Comparison of ENCODE assay signal across 24 cellular contexts in the genomic region with DNA sequence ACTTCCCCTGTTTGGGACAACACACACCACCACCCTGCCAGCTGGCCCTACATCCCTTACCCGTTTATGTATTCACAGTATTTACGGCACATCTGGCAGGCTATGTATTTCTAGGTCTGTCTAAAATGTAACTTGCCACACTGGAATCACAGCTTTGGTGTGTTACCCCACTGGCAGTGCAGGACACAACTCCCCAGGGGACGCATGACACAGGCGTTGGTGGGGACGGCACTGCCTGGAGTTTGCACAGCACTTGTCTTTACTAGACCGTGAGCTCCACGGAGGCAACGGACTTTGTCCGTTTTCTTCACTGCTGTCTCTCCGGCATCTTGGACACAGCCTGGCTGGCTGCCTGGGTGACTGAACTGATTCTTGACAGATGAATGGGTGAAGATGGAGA. TPM values are rescaled to one million over a fixed set of nuclear protein-coding genes. Genes with fewer than 3 reads are reported as not detected.
"Had no signal": no experiment of that assay in that cellular context is flagged by ENCODE, and none has a peak within 500 bp of the region (broad histone marks: within the 10 kb centered on the region; RNA-seq: fewer than 3 reads in every experiment).

No MANE protein-coding gene starts in this region.

- H3K4me1 Mint-ChIP-seq: nephron progenitor cell; stimulated activated memory B cell treated with anti-CD40 and anti-IgM and Interleukin-4, amounts not matched to agents 10 μg/mL and 1 μg/mL and 100 μg/mL, for 72 hours had no signal

- H3K4me1 ChIP-seq: right lobe of liver, tibial nerve had no signal

- H3K27me3 ChIP-seq: ovary, right lobe of liver, tibial nerve had no signal

- H3K4me3 Mint-ChIP-seq: activated CD4-positive, alpha-beta T cell treated with anti-CD3 and anti-CD28 coated beads for 36 hours; activated CD8-positive, alpha-beta memory T cell treated with anti-CD3 and anti-CD28 coated beads, Interleukin-2, amount 10 ng/mL, durations not matched to agents 7 days and 5 days; activated CD8-positive, alpha-beta T cell treated with anti-CD3 and anti-CD28 coated beads, Interleukin-2, amount 10 ng/mL, durations not matched to agents 7 days and 5 days; central memory CD8-positive, alpha-beta T cell; nephron progenitor cell; stimulated activated memory B cell treated with anti-CD40 and anti-IgM and Interleukin-4, amounts not matched to agents 10 μg/mL and 1 μg/mL and 100 μg/mL, for 72 hours had no signal

- H3K9me3 ChIP-seq: esophagus squamous epithelium, ovary, right lobe of liver, tibial nerve had no signal

- ATAC-seq: activated CD4-positive, alpha-beta T cell treated with anti-CD3 and anti-CD28 coated beads for 36 hours; activated CD8-positive, alpha-beta memory T cell treated with anti-CD3 and anti-CD28 coated beads, Interleukin-2, amount 10 ng/mL, durations not matched to agents 7 days and 5 days; activated CD8-positive, alpha-beta T cell treated with anti-CD3 and anti-CD28 coated beads, Interleukin-2, amount 10 ng/mL, durations not matched to agents 7 days and 5 days; activated naive CD4-positive, alpha-beta T cell treated with anti-CD3 and anti-CD28 coated beads, Interleukin-2, amount 50 U/mL, for 72 hours; left cardiac atrium; left ventricle myocardium superior; right lobe of liver; stimulated activated memory B cell treated with anti-CD40 and anti-IgM and Interleukin-4, amounts not matched to agents 10 μg/mL and 1 μg/mL and 100 μg/mL, for 72 hours had no signal

- H3K27ac ChIP-seq: esophagus squamous epithelium, ovary, right lobe of liver, tibial nerve had no signal

- H3K4me3 ChIP-seq: esophagus squamous epithelium, ovary, right lobe of liver, tibial nerve had no signal

- DNase-seq: activated CD4-positive, CD25-positive, alpha-beta regulatory T cell; activated CD8-positive, alpha-beta memory T cell treated with anti-CD3 and anti-CD28 coated beads, Interleukin-2, amount 10 ng/mL, durations not matched to agents 7 days and 5 days; activated CD8-positive, alpha-beta T cell treated with anti-CD3 and anti-CD28 coated beads, Interleukin-2, amount 10 ng/mL, durations not matched to agents 7 days and 5 days; activated naive CD4-positive, alpha-beta T cell; activated T-cell treated with anti-CD3 and anti-CD28 coated beads, Interleukin-2, amount 50 U/mL, for 48 hours; effector CD4-positive, alpha-beta T cell; esophagus squamous epithelium; foreskin melanocyte; islet precursor cell; left cardiac atrium; left ventricle myocardium superior; mammary epithelial cell; nephron progenitor cell; ovary; right lobe of liver; stimulated activated CD4-positive, alpha-beta T cell treated with anti-CD3 and anti-CD28 coated beads, Interleukin-12 subunit alpha, Interleukin-12 subunit beta, amount 100 ng/mL, for 4 hours; stimulated activated CD4-positive, alpha-beta T cell treated with anti-CD3 and anti-CD28 coated beads, Interleukin-4, amount 100 ng/mL, for 24 hours had no signal

- H3K27ac Mint-ChIP-seq: activated CD4-positive, alpha-beta T cell treated with anti-CD3 and anti-CD28 coated beads for 36 hours; activated CD8-positive, alpha-beta memory T cell treated with anti-CD3 and anti-CD28 coated beads, Interleukin-2, amount 10 ng/mL, durations not matched to agents 7 days and 5 days; activated CD8-positive, alpha-beta T cell treated with anti-CD3 and anti-CD28 coated beads, Interleukin-2, amount 10 ng/mL, durations not matched to agents 7 days and 5 days; activated naive CD4-positive, alpha-beta T cell treated with anti-CD3 and anti-CD28 coated beads, Interleukin-2, amount 50 U/mL, for 72 hours; nephron progenitor cell; progenitor cell of endocrine pancreas; stimulated activated memory B cell treated with anti-CD40 and anti-IgM and Interleukin-4, amounts not matched to agents 10 μg/mL and 1 μg/mL and 100 μg/mL, for 72 hours had no signal

- H3K9me3 Mint-ChIP-seq: central memory CD8-positive, alpha-beta T cell; stimulated activated memory B cell treated with anti-CD40 and anti-IgM and Interleukin-4, amounts not matched to agents 10 μg/mL and 1 μg/mL and 100 μg/mL, for 72 hours had no signal

- H3K36me3 Mint-ChIP-seq: activated CD8-positive, alpha-beta memory T cell treated with anti-CD3 and anti-CD28 coated beads, Interleukin-2, amount 10 ng/mL, durations not matched to agents 7 days and 5 days; stimulated activated memory B cell treated with anti-CD40 and anti-IgM and Interleukin-4, amounts not matched to agents 10 μg/mL and 1 μg/mL and 100 μg/mL, for 72 hours had no signal

- H3K36me3 ChIP-seq: esophagus squamous epithelium, ovary, right lobe of liver, tibial nerve had no signal

RNA-seq across cellular contexts. Expression of gene CRMP1, which starts 22.7 kb away (rescaled TPM):
- total RNA-seq: activated CD4-positive, alpha-beta T cell treated with anti-CD3 and anti-CD28 coated beads for 36 hours; activated CD8-positive, alpha-beta T cell treated with anti-CD3 and anti-CD28 coated beads, Interleukin-2, amount 10 ng/mL, durations not matched to agents 7 days and 5 days; activated naive CD4-positive, alpha-beta T cell treated with anti-CD3 and anti-CD28 coated beads, Interleukin-2, amount 50 U/mL, for 72 hours; bronchial epithelial cell had no signal
